ENCODE assay signal across 8 cellular contexts in the genomic region with DNA sequence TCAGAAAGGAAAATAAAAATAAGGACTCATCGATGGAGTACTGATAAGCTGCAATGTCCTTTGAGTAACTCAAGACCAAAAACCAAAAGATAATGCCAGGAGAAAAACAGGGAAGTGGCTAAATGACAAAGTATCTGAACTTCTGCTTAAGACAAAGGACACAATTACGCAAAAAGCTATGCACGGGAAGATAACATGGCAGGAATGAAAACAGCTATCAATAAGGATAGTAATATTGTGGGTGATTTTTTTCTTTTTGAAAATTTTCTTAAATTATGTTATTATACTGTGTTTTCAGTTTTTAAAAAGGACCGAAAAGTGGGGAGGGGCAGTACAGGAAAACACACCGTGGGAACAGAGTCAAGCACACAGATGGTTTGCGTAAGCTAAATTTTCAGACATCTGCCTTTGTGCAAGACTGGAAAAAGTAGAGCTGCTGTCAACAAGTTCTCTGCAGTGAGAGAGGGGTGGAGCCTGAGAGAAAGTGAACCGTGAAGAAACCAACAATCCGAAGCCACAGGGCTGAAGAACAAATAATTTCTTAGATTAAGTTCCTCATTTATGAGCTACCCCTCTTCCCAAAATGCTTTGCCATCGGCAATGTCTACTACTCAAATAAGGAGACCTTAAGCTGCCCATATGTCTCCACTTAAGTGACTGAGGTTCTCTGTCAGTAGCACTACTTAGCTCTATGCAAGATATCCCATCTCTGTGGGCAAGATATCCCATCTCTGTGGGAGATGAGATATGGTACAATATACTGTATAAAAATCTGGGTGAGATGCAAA.
DNase-seq lines count a peak whose midpoint lies in the region; ATAC-seq, FAIRE-seq and TF ChIP-seq lines count a peak whose summit lies in the region.

No MANE protein-coding gene starts in this region.

- H3K27ac ChIP-seq in OCI-LY7 (ENCODE audit: low read depth, low read length, poor library complexity, severe bottlenecking) (peak overlapping the region; percentile 96), K562 (ENCODE audit: extremely low read depth, low read depth, low read length) (peak overlapping the region; percentile 66), left lung (peak overlapping the region; percentile 74 to 94), thymus (ENCODE audit: low read depth) (peak overlapping the region; percentile 97)

- TF ChIP-seq EP300 in K562 (IDR thresholded peaks at IDR 0.05; ENCODE audit: low read length): peak; percentile 20; the same call in 1 of the 2 replicates

- no peaks in the 10 kb centered on the region for H4K20me1 ChIP-seq in OCI-LY7 (ENCODE audit: insufficient read depth, low read length)
- H4K20me1 ChIP-seq in K562 (replicated peaks; ENCODE audit: control insufficient read depth, insufficient read depth, low read length): no peaks in the 10 kb centered on the region

- no peaks in the 10 kb centered on the region for H3K9me2 ChIP-seq in OCI-LY7 (ENCODE audit: insufficient read depth, low read length)

- DNase-seq in stimulated activated naive CD4-positive, alpha-beta T cell (lab: John Stamatoyannopoulos, UW): peak in 5 of 6 experiments; percentile 33 to 81 (median 75)
- DNase-seq in stimulated activated naive CD4-positive, alpha-beta T cell treated with Interleukin-2 at 50 U/mL for 16 hours (lab: John Stamatoyannopoulos, UW): no peak
- peak; percentile 95 for DNase-seq in OCI-LY7 (ENCODE audit: low spot score)
- peak; percentile 24 to 68 (median 40) for DNase-seq in K562 (ENCODE audit: extremely low read depth in 1 of 4, low spot score in 3 of 4)
- peak in 1 of 2 donors; percentile 64 for DNase-seq in left lung
- no peak for DNase-seq in HuH-7 (ENCODE audit: low spot score)

- H3K79me2 ChIP-seq in OCI-LY7 (ENCODE audit: insufficient read depth, low read depth, low read length) (peaks cover 62% of the 10 kb centered on the region), K562 (ENCODE audit: control insufficient read depth, insufficient read depth, low read length) (0 out of 3 replicates have a peak, but pooled peaks cover 2% of the 10 kb centered on the region)

- CTCF ChIA-PET in OCI-LY7 (lab: Charles Lee; ENCODE audit: unreplicated experiment): interaction anchor here (1.2 kb wide), 3 partner anchors 25 to 105 kb away, joined by 3 read pairs; no protein-coding TSS in a partner anchor
- CTCF ChIA-PET in K562 (lab: Yijun Ruan, JAX; ENCODE audit: low intra/inter-chr PET ratio): no interaction called here

- TF ChIP-seq CTCF in OCI-LY7 (conservative IDR thresholded peaks at IDR 0.05; ENCODE audit: low read length) (no peak), K562 (IDR thresholded peaks at IDR 0.05 in 2 of 3, conservative IDR thresholded peaks at IDR 0.05 in 1 of 3; ENCODE audit: insufficient read depth in 2 of 3, low read depth in 1 of 3, low read length in 3 of 3) (no peak), left lung (IDR thresholded peaks at IDR 0.05) (no peak)

- in situ Hi-C loops in K562 (cut with MboI): no loop called here

- H3K4me1 ChIP-seq in OCI-LY7 (ENCODE audit: insufficient read depth, low read length, poor library complexity, severe bottlenecking): peaks cover 87% of the 10 kb centered on the region
- peaks cover 23 to 56% of the 10 kb centered on the region in 2 experiments for H3K4me1 ChIP-seq in K562 (replicated peaks in 1 of 2; ENCODE audit: control insufficient read depth in 2 of 2, insufficient read depth in 2 of 2, low read length in 2 of 2)
- peaks cover 16 to 93% of the 10 kb centered on the region in 2 donors for H3K4me1 ChIP-seq in left lung
- peaks cover 42% of the 10 kb centered on the region for H3K4me1 ChIP-seq in thymus (ENCODE audit: control insufficient read depth, insufficient read depth, low read length)

- POLR2A ChIA-PET in OCI-LY7 (lab: Charles Lee): interaction anchor here (0.6 to 3.4 kb wide), 17 partner anchors 9 to 155 kb away, joined by 3 to 19 read pairs (median 5); partner anchors contain the start of gene ANKRD13B
- POLR2A ChIA-PET in K562 (lab: Yijun Ruan, JAX): interaction anchor here (0.6 to 3.4 kb wide), 10 partner anchors 10 to 333 kb away, joined by 3 to 23 read pairs (median 4); partner anchors contain the start of gene TAOK1

- 0 out of 4 replicates have a peak, but pooled peaks of 1 of the 2 experiments have one; percentile 21 for TF ChIP-seq RAD21 in K562 (CRISPR knock-in tag; conservative IDR thresholded peaks at IDR 0.05 in 1 of 2, IDR thresholded peaks at IDR 0.05 in 1 of 2)

- BruUV-seq in OCI-LY7 (replicated peaks; lab: Mats Ljungman, UMichigan) (no TSS peak), K562 (replicated peaks; lab: Mats Ljungman, UMichigan) (no TSS peak)

- no peak for TF ChIP-seq POLR2A in K562 (conservative IDR thresholded peaks at IDR 0.05)

- H3K4me2 ChIP-seq in OCI-LY7 (ENCODE audit: low read length) (peak overlapping the region; percentile 92), K562 (ENCODE audit: insufficient read depth, low read length) (peak overlapping the region; percentile 66)

- H2AFZ ChIP-seq in OCI-LY7 (ENCODE audit: low read length) (no peak overlapping the region), K562 (ENCODE audit: low read depth, low read length) (peak overlapping the region; percentile 77)

- H3K27me3 ChIP-seq in K562 (ENCODE audit: control insufficient read depth in 2 of 2, insufficient read depth in 2 of 2, low read length in 2 of 2): no peaks in the 10 kb centered on the region
- no peaks in the 10 kb centered on the region for H3K27me3 ChIP-seq in left lung
- H3K27me3 ChIP-seq in thymus (ENCODE audit: control insufficient read depth, insufficient read depth): no peaks in the 10 kb centered on the region

- ATAC-seq in HG02884 (IDR thresholded peaks at IDR 0.05; ENCODE audit: unreplicated experiment): peak; percentile 67
- peak; percentile 69 for ATAC-seq in K562
- peak; percentile 88 for ATAC-seq in left lung

- H3K4me3 ChIP-seq in OCI-LY7 (ENCODE audit: low read depth, low read length, poor library complexity, severe bottlenecking): peak overlapping the region; percentile 64
- no peak overlapping the region for H3K4me3 ChIP-seq in K562
- peak overlapping the region in 1 of 2 donors; percentile 6 for H3K4me3 ChIP-seq in left lung
- H3K4me3 ChIP-seq in thymus (ENCODE audit: low read length): peak overlapping the region; percentile 38

- H3K9ac ChIP-seq in K562 (ENCODE audit: insufficient read depth in 1 of 2, low read depth in 2 of 2, low read length in 2 of 2): peak overlapping the region; percentile 62 to 70; a peak in 3 of 4 replicates

- no peaks in the 10 kb centered on the region for H3K9me1 ChIP-seq in K562 (ENCODE audit: control insufficient read depth, insufficient read depth, low read length)

- FAIRE-seq in K562 (lab: Jason Lieb, UNC): peak; percentile 74

- H3K9me3 ChIP-seq in OCI-LY7 (ENCODE audit: low read length): no peaks in the 10 kb centered on the region
- no peaks in the 10 kb centered on the region for H3K9me3 ChIP-seq in K562 (replicated peaks; ENCODE audit: control insufficient read depth, insufficient read depth, low read depth, low read length)
- H3K9me3 ChIP-seq in left lung: no peaks in the 10 kb centered on the region
- H3K9me3 ChIP-seq in thymus (ENCODE audit: control insufficient read depth): no peaks in the 10 kb centered on the region

- 5% methylated on average over 9 of the region's 9 CpGs for WGBS in K562 (ENCODE audit: insufficient coverage, low coverage, missing lambda C conversion rate)
- 2% methylated on average over 9 of the region's 9 CpGs for WGBS in thymus

- H3K36me3 ChIP-seq in OCI-LY7 (ENCODE audit: insufficient read depth, low read length) (peaks cover 12% of the 10 kb centered on the region), K562 (ENCODE audit: control insufficient read depth, insufficient read depth, low read length) (no peaks in the 10 kb centered on the region), left lung (no peaks in the 10 kb centered on the region), thymus (ENCODE audit: control insufficient read depth, insufficient read depth) (no peaks in the 10 kb centered on the region)

- intact Hi-C loops in OCI-LY7 (cut with micrococcal nuclease; ENCODE audit: unreplicated experiment): loop anchor here (1.0 to 5.0 kb wide), 3 partner anchors 16 to 210 kb away; partner anchors contain the start of gene SSH2
- intact Hi-C loops in K562 (cut with micrococcal nuclease): loop anchor here (5.0 kb wide), 3 partner anchors 40 to 85 kb away; no protein-coding TSS in a partner anchor
- intact Hi-C loops in left lung (cut with DNase I): no loop called here

TF ChIP-seq in K562, 482 proteins besides CTCF, POLR2A, EP300 and RAD21 (continues in another document):
- TF ChIP-seq TCF7 (IDR thresholded peaks at IDR 0.05; ENCODE audit: borderline replicate concordance) (no peak), NR2C2 (CRISPR knock-in tag; IDR thresholded peaks at IDR 0.05) (no peak), NR2C2 (tag; IDR thresholded peaks at IDR 0.05) (peak; percentile 63), ZNF644 (tag; IDR thresholded peaks at IDR 0.05; ENCODE audit: low read depth) (0 out of 2 replicates have a peak, but pooled peaks have one; percentile 44)

Comparison
In these comparisons a context has a peak if more than half of its experiments do, and no peak if none do; other contexts are left out.
1. DNase-seq: peak in stimulated activated naive CD4-positive, alpha-beta T cell (5 of 6), OCI-LY7 (single experiment) and K562 (4 of 4); none in stimulated activated naive CD4-positive, alpha-beta T cell treated with Interleukin-2 at 50 U/mL for 16 hours (single experiment) and HuH-7 (single experiment).
2. intact Hi-C loops: an anchor here in OCI-LY7 (1.0 to 5.0 kb wide) and K562 (5.0 kb wide); none called in left lung.
3. Peak in every context shown above with its lines, with median percentiles within 50 percentile points of each other: ATAC-seq and H3K27ac ChIP-seq.